ENCODE assay signal across 9 cellular contexts in genomic region chr12:54285150-54286041, GRCh38. TPM values are rescaled to one million over a fixed set of nuclear protein-coding genes. Genes with fewer than 3 reads are reported as not detected.
DNase-seq lines count a peak whose midpoint lies in the region; ATAC-seq and TF ChIP-seq lines count a peak whose summit lies in the region.
"Had no signal": no experiment of that assay in that cellular context is flagged by ENCODE, and none has a peak within 500 bp of the region (broad histone marks: within the 10 kb centered on the region; RNA-seq: fewer than 3 reads in every experiment).

No MANE protein-coding gene starts in this region.

- no peak overlapping the region for H3K4me3 ChIP-seq in kidney epithelial cell (ENCODE audit: low read depth, low read length)

- peaks cover 34% of the 10 kb centered on the region for H3K4me1 Mint-ChIP-seq in activated T-helper 2 cell treated with anti-CD3 and anti-CD28 coated beads, Interferon-gamma antibody, Interleukin-2, Interleukin-4, amounts not matched to agents 10 μg/mL and 5 μg/mL and 100 μg/mL, durations not matched to agents 14 hours and 24 hours and 36 hours (ENCODE audit: low read depth)

- peaks cover 7% of the 10 kb centered on the region for H3K36me3 ChIP-seq in kidney epithelial cell (ENCODE audit: control insufficient read depth, insufficient read depth, low read length)

- H3K27me3 Mint-ChIP-seq in activated T-helper 2 cell treated with anti-CD3 and anti-CD28 coated beads, Interferon-gamma antibody, Interleukin-2, Interleukin-4, amounts not matched to agents 10 μg/mL and 5 μg/mL and 100 μg/mL, durations not matched to agents 14 hours and 24 hours and 36 hours (ENCODE audit: low read depth) = no peaks in the 10 kb centered on the region

- no peaks in the 10 kb centered on the region for H3K36me3 Mint-ChIP-seq in activated T-helper 2 cell treated with anti-CD3 and anti-CD28 coated beads, Interferon-gamma antibody, Interleukin-2, Interleukin-4, amounts not matched to agents 10 μg/mL and 5 μg/mL and 100 μg/mL, durations not matched to agents 14 hours and 24 hours and 36 hours (ENCODE audit: low read depth)

- H3K27me3 ChIP-seq in kidney epithelial cell (ENCODE audit: control insufficient read depth, insufficient read depth, low read length) = no peaks in the 10 kb centered on the region

- H3K27ac Mint-ChIP-seq in activated T-helper 2 cell treated with anti-CD3 and anti-CD28 coated beads, Interferon-gamma antibody, Interleukin-2, Interleukin-4, amounts not matched to agents 10 μg/mL and 5 μg/mL and 100 μg/mL, durations not matched to agents 14 hours and 24 hours and 36 hours = peak overlapping the region; percentile 70

- no peak for ATAC-seq in GM21528 (IDR thresholded peaks at IDR 0.05; ENCODE audit: low FRiP score, unreplicated experiment)

- intact Hi-C loops in activated T-helper 2 cell treated with anti-CD3 and anti-CD28 coated beads, Interferon-gamma antibody, Interleukin-2, Interleukin-4, amounts not matched to agents 10 μg/mL and 5 μg/mL and 100 μg/mL, durations not matched to agents 14 hours and 24 hours and 36 hours (cut with micrococcal nuclease) = no loop called here

- H3K27ac ChIP-seq in 22Rv1 = peak overlapping the region; percentile 37

- DNase-seq in GM13977 (ENCODE audit: low spot score) = no peak
- DNase-seq in activated T-helper 2 cell treated with anti-CD3 and anti-CD28 coated beads, Interferon-gamma antibody, Interleukin-2, Interleukin-4, amounts not matched to agents 10 μg/mL and 5 μg/mL and 100 μg/mL, durations not matched to agents 14 hours and 24 hours and 36 hours (ENCODE audit: low spot score) = no peak
- no peak for DNase-seq in kidney epithelial cell (ENCODE audit: low read depth)
- no peak for DNase-seq in NOMO-1 treated with DMSO at 0.1 percent for 48 hours (lab: John Stamatoyannopoulos, UW; ENCODE audit: unreplicated experiment)
- no peak for DNase-seq in NCI-H1092 treated with DMSO at 0.1 percent for 48 hours (lab: John Stamatoyannopoulos, UW)
- DNase-seq in activated T-cell treated with anti-CD3 and anti-CD28 coated beads, Interleukin-2, amount 50 U/mL, for 1 hour = no peak
- DNase-seq: NCI-H2171 had no signal

- TF ChIP-seq CTCF in 22Rv1 (IDR thresholded peaks at IDR 0.05) (peak; percentile 51), GM13977 (IDR thresholded peaks at IDR 0.05; ENCODE audit: extremely low read depth, insufficient read depth, missing control alignments) (peak; percentile 4), kidney epithelial cell (IDR thresholded peaks at IDR 0.05; ENCODE audit: insufficient read depth, low read length, poor library complexity, severe bottlenecking) (peak; percentile 21)

- peak overlapping the region; percentile 58 for H3K4me3 Mint-ChIP-seq in activated T-helper 2 cell treated with anti-CD3 and anti-CD28 coated beads, Interferon-gamma antibody, Interleukin-2, Interleukin-4, amounts not matched to agents 10 μg/mL and 5 μg/mL and 100 μg/mL, durations not matched to agents 14 hours and 24 hours and 36 hours (ENCODE audit: low read depth)

- no peaks in the 10 kb centered on the region for H3K9me3 Mint-ChIP-seq in activated T-helper 2 cell treated with anti-CD3 and anti-CD28 coated beads, Interferon-gamma antibody, Interleukin-2, Interleukin-4, amounts not matched to agents 10 μg/mL and 5 μg/mL and 100 μg/mL, durations not matched to agents 14 hours and 24 hours and 36 hours

- in situ Hi-C loops in GM13977 (cut with MboI; ENCODE audit: low pct_unique_long_range_greater_than_20kb, low sequenced_read_pairs, unreplicated experiment) = no loop called here

RNA-seq across cellular contexts. Expression of gene HNRNPA1, which starts 4.9 kb away (rescaled TPM):
- total RNA-seq in activated T-helper 2 cell treated with anti-CD3 and anti-CD28 coated beads, Interferon-gamma antibody, Interleukin-2, Interleukin-4, amounts not matched to agents 10 μg/mL and 5 μg/mL and 100 μg/mL, durations not matched to agents 14 hours and 24 hours and 36 hours = 1,977 and 2,036 TPM in 2 replicates
- 514 and 645 TPM in 2 replicates for total RNA-seq in kidney epithelial cell

RNA-seq across cellular contexts. Expression of gene CBX5, which starts 5.5 kb away (rescaled TPM):
- total RNA-seq in activated T-helper 2 cell treated with anti-CD3 and anti-CD28 coated beads, Interferon-gamma antibody, Interleukin-2, Interleukin-4, amounts not matched to agents 10 μg/mL and 5 μg/mL and 100 μg/mL, durations not matched to agents 14 hours and 24 hours and 36 hours = 98.1 and 100 TPM in 2 replicates
- total RNA-seq in kidney epithelial cell = 63.8 and 64.8 TPM in 2 replicates

RNA-seq across cellular contexts. Expression of gene NFE2, which starts 15.4 kb away (rescaled TPM):
- total RNA-seq in activated T-helper 2 cell treated with anti-CD3 and anti-CD28 coated beads, Interferon-gamma antibody, Interleukin-2, Interleukin-4, amounts not matched to agents 10 μg/mL and 5 μg/mL and 100 μg/mL, durations not matched to agents 14 hours and 24 hours and 36 hours = not detected in 2 replicates
- total RNA-seq in kidney epithelial cell = 0.07 and 0.17 TPM in 2 replicates

RNA-seq across cellular contexts. Expression of gene COPZ1, which starts 39.5 kb away (rescaled TPM):
- 108 and 109 TPM in 2 replicates for total RNA-seq in activated T-helper 2 cell treated with anti-CD3 and anti-CD28 coated beads, Interferon-gamma antibody, Interleukin-2, Interleukin-4, amounts not matched to agents 10 μg/mL and 5 μg/mL and 100 μg/mL, durations not matched to agents 14 hours and 24 hours and 36 hours
- total RNA-seq in kidney epithelial cell = 122 and 157 TPM in 2 replicates
